ENCODE assay signal across 9 cellular contexts in the genomic region with DNA sequence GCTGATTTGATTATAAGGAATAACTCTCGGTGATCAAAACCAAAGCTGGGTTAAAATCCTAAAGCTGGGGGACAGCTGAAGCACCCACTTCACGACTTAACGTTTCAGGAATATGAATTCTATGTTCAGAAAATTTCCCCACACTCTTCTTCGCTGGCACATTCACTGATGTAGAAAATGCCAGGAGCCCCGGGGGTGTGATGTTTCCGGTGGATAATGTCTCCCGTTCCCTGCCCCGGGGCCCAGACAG.
A peak's percentile ranks its signal among the peaks of the same experiment; 100 is the strongest.
DNase-seq lines count a peak whose midpoint lies in the region; ATAC-seq and TF ChIP-seq lines count a peak whose summit lies in the region.
"Had no signal": no experiment of that assay in that cellular context is flagged by ENCODE, and none has a peak within 500 bp of the region (broad histone marks: within the 10 kb centered on the region; RNA-seq: fewer than 3 reads in every experiment).

No MANE protein-coding gene starts in this region.

- peak overlapping the region; percentile 89 for H3K27ac Mint-ChIP-seq in activated B cell treated with CpG ODN at 0.5 μM for 24 hours
- H3K27ac Mint-ChIP-seq in stimulated activated naive B cell treated with anti-CD40 and anti-IgM and Interleukin-4, amounts not matched to agents 10 μg/mL and 1 μg/mL and 100 μg/mL, for 72 hours, result peak overlapping the region; percentile 73

- H3K4me3 ChIP-seq in HFF-Myc (replicated peaks; ENCODE audit: low read depth, low read length) (peak overlapping the region; percentile 53), iPS-11a (ENCODE audit: low read depth, low read length) (peak overlapping the region; percentile 51)

- intact Hi-C loops in activated B cell treated with CpG ODN at 0.5 μM for 24 hours (cut with micrococcal nuclease), result loop anchor here (1.0 to 5.0 kb wide), 6 partner anchors 128 to 858 kb away; partner anchors contain the start of gene TXNL1

- H3K9me3 Mint-ChIP-seq in activated B cell treated with CpG ODN at 0.5 μM for 24 hours, result no peaks in the 10 kb centered on the region
- H3K9me3 Mint-ChIP-seq in stimulated activated naive B cell treated with anti-CD40 and anti-IgM and Interleukin-4, amounts not matched to agents 10 μg/mL and 1 μg/mL and 100 μg/mL, for 72 hours, result no peaks in the 10 kb centered on the region

- ATAC-seq in activated B cell treated with CpG ODN at 0.5 μM for 24 hours (ENCODE audit: low read depth) (no peak), HG02970 (IDR thresholded peaks at IDR 0.05; ENCODE audit: low FRiP score, unreplicated experiment) (no peak)
- ATAC-seq in stimulated activated naive B cell treated with anti-CD40 and anti-IgM and Interleukin-4, amounts not matched to agents 10 μg/mL and 1 μg/mL and 100 μg/mL, for 72 hours (replicated peaks), result peak in 1 of 2 donors; percentile 10
- ATAC-seq: Panc1 had no signal

- CTCF ChIA-PET in activated B cell treated with CpG ODN at 0.5 μM for 24 hours (lab: Charles Lee), result interaction anchor here (0.9 to 1.3 kb wide), 6 partner anchors 11 to 545 kb away, joined by 3 to 9 read pairs (median 4); no protein-coding TSS in a partner anchor

- POLR2A ChIA-PET in activated B cell treated with CpG ODN at 0.5 μM for 24 hours (lab: Charles Lee), result interaction anchor here (0.7 to 2.3 kb wide), 22 partner anchors 9 to 859 kb away, joined by 3 to 23 read pairs (median 5); partner anchors contain the start of gene TXNL1

- peaks cover 33% of the 10 kb centered on the region for H3K4me1 Mint-ChIP-seq in activated B cell treated with CpG ODN at 0.5 μM for 24 hours
- peaks cover 10 to 22% of the 10 kb centered on the region in 2 donors for H3K4me1 Mint-ChIP-seq in stimulated activated naive B cell treated with anti-CD40 and anti-IgM and Interleukin-4, amounts not matched to agents 10 μg/mL and 1 μg/mL and 100 μg/mL, for 72 hours

- TF ChIP-seq CTCF in HFF-Myc (IDR thresholded peaks at IDR 0.05; ENCODE audit: low read depth, low read length, missing control alignments) (no peak), activated B cell treated with CpG ODN at 0.5 μM for 24 hours (IDR thresholded peaks at IDR 0.05) (no peak)

- H3K27me3 Mint-ChIP-seq in activated B cell treated with CpG ODN at 0.5 μM for 24 hours, result peaks cover 6% of the 10 kb centered on the region
- no peaks in the 10 kb centered on the region for H3K27me3 Mint-ChIP-seq in stimulated activated naive B cell treated with anti-CD40 and anti-IgM and Interleukin-4, amounts not matched to agents 10 μg/mL and 1 μg/mL and 100 μg/mL, for 72 hours

- DNase-seq in HFF-Myc (ENCODE audit: extremely low read depth, low read depth), result no peak
- DNase-seq in activated B cell treated with CpG ODN at 0.5 μM for 24 hours, result no peak
- DNase-seq in stimulated activated naive B cell treated with anti-CD40 and anti-IgM and Interleukin-4, amounts not matched to agents 10 μg/mL and 1 μg/mL and 100 μg/mL, for 72 hours, result no peak
- DNase-seq in DMS 273 (lab: John Stamatoyannopoulos, UW; ENCODE audit: unreplicated experiment), result no peak
- no peak for DNase-seq in retina
- no peak for DNase-seq in stimulated activated naive CD4-positive, alpha-beta T cell treated with Interleukin-2 at 50 U/mL for 16 hours (lab: John Stamatoyannopoulos, UW)

- H3K36me3 Mint-ChIP-seq in activated B cell treated with CpG ODN at 0.5 μM for 24 hours (ENCODE audit: low read depth), result no peaks in the 10 kb centered on the region
- H3K36me3 Mint-ChIP-seq in stimulated activated naive B cell treated with anti-CD40 and anti-IgM and Interleukin-4, amounts not matched to agents 10 μg/mL and 1 μg/mL and 100 μg/mL, for 72 hours, result no peaks in the 10 kb centered on the region

- peak overlapping the region; percentile 87 for H3K4me3 Mint-ChIP-seq in activated B cell treated with CpG ODN at 0.5 μM for 24 hours
- peak overlapping the region; percentile 74 to 86 for H3K4me3 Mint-ChIP-seq in stimulated activated naive B cell treated with anti-CD40 and anti-IgM and Interleukin-4, amounts not matched to agents 10 μg/mL and 1 μg/mL and 100 μg/mL, for 72 hours
